In genomic region chr15:62419206-62419605, GRCh38 we compare ENCODE assay signal across 1 cellular context.
TF ChIP-seq lines count a peak whose summit lies in the region.

No MANE protein-coding gene starts in this region.

TF ChIP-seq in WTC11, 78 proteins besides CTCF, POLR2A, EP300 and RAD21 (continued from another document):
- TF ChIP-seq, protein P1, sequence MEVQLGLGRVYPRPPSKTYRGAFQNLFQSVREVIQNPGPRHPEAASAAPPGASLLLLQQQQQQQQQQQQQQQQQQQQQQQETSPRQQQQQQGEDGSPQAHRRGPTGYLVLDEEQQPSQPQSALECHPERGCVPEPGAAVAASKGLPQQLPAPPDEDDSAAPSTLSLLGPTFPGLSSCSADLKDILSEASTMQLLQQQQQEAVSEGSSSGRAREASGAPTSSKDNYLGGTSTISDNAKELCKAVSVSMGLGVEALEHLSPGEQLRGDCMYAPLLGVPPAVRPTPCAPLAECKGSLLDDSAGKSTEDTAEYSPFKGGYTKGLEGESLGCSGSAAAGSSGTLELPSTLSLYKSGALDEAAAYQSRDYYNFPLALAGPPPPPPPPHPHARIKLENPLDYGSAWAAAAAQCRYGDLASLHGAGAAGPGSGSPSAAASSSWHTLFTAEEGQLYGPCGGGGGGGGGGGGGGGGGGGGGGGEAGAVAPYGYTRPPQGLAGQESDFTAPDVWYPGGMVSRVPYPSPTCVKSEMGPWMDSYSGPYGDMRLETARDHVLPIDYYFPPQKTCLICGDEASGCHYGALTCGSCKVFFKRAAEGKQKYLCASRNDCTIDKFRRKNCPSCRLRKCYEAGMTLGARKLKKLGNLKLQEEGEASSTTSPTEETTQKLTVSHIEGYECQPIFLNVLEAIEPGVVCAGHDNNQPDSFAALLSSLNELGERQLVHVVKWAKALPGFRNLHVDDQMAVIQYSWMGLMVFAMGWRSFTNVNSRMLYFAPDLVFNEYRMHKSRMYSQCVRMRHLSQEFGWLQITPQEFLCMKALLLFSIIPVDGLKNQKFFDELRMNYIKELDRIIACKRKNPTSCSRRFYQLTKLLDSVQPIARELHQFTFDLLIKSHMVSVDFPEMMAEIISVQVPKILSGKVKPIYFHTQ (CRISPR knock-in tag; IDR thresholded peaks at IDR 0.05) = no peak
- TF ChIP-seq MAX (CRISPR knock-in tag; IDR thresholded peaks at IDR 0.05) (no peak), NR3C1 (CRISPR knock-in tag; conservative IDR thresholded peaks at IDR 0.05; ENCODE audit: low read depth) (no peak), FOXP1 (CRISPR knock-in tag; IDR thresholded peaks at IDR 0.05; ENCODE audit: borderline replicate concordance) (no peak), GRHL2 (CRISPR knock-in tag; IDR thresholded peaks at IDR 0.05; ENCODE audit: insufficient replicate concordance, severe bottlenecking) (no peak), NR2C2 (CRISPR knock-in tag; IDR thresholded peaks at IDR 0.05) (no peak), ZNF416 (CRISPR knock-in tag; IDR thresholded peaks at IDR 0.05) (no peak), SOX15 (CRISPR knock-in tag; IDR thresholded peaks at IDR 0.05) (no peak), STAT6 (CRISPR knock-in tag; conservative IDR thresholded peaks at IDR 0.05; ENCODE audit: low read depth) (no peak), GTF2I (CRISPR knock-in tag; conservative IDR thresholded peaks at IDR 0.05) (no peak), ATF6 (CRISPR knock-in tag; IDR thresholded peaks at IDR 0.05) (no peak), ESRRA (CRISPR knock-in tag; IDR thresholded peaks at IDR 0.05; ENCODE audit: borderline replicate concordance) (no peak), TEAD4 (CRISPR knock-in tag; IDR thresholded peaks at IDR 0.05) (no peak), KAT7 (CRISPR knock-in tag; IDR thresholded peaks at IDR 0.05; ENCODE audit: borderline replicate concordance) (no peak), ETV6 (CRISPR knock-in tag; IDR thresholded peaks at IDR 0.05) (no peak), CREM (CRISPR knock-in tag; IDR thresholded peaks at IDR 0.05) (no peak)
- TF ChIP-seq, protein P2, sequence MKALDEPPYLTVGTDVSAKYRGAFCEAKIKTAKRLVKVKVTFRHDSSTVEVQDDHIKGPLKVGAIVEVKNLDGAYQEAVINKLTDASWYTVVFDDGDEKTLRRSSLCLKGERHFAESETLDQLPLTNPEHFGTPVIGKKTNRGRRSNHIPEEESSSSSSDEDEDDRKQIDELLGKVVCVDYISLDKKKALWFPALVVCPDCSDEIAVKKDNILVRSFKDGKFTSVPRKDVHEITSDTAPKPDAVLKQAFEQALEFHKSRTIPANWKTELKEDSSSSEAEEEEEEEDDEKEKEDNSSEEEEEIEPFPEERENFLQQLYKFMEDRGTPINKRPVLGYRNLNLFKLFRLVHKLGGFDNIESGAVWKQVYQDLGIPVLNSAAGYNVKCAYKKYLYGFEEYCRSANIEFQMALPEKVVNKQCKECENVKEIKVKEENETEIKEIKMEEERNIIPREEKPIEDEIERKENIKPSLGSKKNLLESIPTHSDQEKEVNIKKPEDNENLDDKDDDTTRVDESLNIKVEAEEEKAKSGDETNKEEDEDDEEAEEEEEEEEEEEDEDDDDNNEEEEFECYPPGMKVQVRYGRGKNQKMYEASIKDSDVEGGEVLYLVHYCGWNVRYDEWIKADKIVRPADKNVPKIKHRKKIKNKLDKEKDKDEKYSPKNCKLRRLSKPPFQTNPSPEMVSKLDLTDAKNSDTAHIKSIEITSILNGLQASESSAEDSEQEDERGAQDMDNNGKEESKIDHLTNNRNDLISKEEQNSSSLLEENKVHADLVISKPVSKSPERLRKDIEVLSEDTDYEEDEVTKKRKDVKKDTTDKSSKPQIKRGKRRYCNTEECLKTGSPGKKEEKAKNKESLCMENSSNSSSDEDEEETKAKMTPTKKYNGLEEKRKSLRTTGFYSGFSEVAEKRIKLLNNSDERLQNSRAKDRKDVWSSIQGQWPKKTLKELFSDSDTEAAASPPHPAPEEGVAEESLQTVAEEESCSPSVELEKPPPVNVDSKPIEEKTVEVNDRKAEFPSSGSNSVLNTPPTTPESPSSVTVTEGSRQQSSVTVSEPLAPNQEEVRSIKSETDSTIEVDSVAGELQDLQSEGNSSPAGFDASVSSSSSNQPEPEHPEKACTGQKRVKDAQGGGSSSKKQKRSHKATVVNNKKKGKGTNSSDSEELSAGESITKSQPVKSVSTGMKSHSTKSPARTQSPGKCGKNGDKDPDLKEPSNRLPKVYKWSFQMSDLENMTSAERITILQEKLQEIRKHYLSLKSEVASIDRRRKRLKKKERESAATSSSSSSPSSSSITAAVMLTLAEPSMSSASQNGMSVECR (CRISPR knock-in tag; IDR thresholded peaks at IDR 0.05; ENCODE audit: borderline replicate concordance) = no peak
- TF ChIP-seq, protein P3, sequence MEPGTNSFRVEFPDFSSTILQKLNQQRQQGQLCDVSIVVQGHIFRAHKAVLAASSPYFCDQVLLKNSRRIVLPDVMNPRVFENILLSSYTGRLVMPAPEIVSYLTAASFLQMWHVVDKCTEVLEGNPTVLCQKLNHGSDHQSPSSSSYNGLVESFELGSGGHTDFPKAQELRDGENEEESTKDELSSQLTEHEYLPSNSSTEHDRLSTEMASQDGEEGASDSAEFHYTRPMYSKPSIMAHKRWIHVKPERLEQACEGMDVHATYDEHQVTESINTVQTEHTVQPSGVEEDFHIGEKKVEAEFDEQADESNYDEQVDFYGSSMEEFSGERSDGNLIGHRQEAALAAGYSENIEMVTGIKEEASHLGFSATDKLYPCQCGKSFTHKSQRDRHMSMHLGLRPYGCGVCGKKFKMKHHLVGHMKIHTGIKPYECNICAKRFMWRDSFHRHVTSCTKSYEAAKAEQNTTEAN (CRISPR knock-in tag; IDR thresholded peaks at IDR 0.05) = no peak
